Comparison of ENCODE assay signal across 15 cellular contexts in the genomic region with DNA sequence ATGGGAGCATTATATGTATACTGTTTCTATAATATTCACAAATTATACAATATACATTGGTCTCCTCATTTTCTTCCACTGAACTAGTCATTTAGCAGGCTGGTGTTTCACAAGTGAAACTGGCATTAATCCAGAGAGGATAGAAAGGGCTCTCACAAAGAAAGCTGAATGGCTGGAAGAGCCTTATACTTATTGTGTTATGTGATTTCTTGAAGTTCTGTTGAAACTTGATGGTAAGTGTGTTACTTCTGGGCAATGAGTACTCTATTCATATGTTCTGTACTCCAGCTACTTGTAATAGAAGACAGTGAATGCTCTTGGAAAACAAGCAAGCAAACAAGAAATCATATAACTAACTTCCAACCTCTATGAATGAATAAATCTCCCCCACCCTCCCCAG. TPM values are rescaled to one million over a fixed set of nuclear protein-coding genes. Genes with fewer than 3 reads are reported as not detected.
DNase-seq lines count a peak whose midpoint lies in the region; ATAC-seq and TF ChIP-seq lines count a peak whose summit lies in the region.
"Had no signal": no experiment of that assay in that cellular context is flagged by ENCODE, and none has a peak within 500 bp of the region (broad histone marks: within the 10 kb centered on the region; RNA-seq: fewer than 3 reads in every experiment).

No MANE protein-coding gene starts in this region.

- DNase-seq in left ventricle myocardium inferior (no peak), left ventricle myocardium superior (no peak), dedifferentiated amniotic fluid mesenchymal stem cell (ENCODE audit: extremely low spot score) (peak; percentile 43), lower lobe of right lung (no peak), upper lobe of left lung (no peak), glutamatergic neuron (no peak), T1000 (lab: John Stamatoyannopoulos, UW) (no peak)
- DNase-seq in stimulated activated CD4-positive, alpha-beta T cell treated with anti-CD3 and anti-CD28 coated beads, Interleukin-15, amount 100 ng/mL, for 24 hours = no peak
- DNase-seq: activated B cell treated with CpG ODN at 0.5 μM for 24 hours; activated T-cell treated with anti-CD3 and anti-CD28 coated beads, Interleukin-2, amount 50 U/mL, for 48 hours; brain microvascular endothelial cell; NCI-H1048; NCI-H69 had no signal

- no peak overlapping the region for H3K4me3 ChIP-seq in left ventricle myocardium inferior
- no peak overlapping the region for H3K4me3 ChIP-seq in lower lobe of right lung
- no peak overlapping the region for H3K4me3 ChIP-seq in upper lobe of left lung
- H3K4me3 ChIP-seq: esophagus muscularis mucosa, SJSA1 had no signal

- no peak for TF ChIP-seq POLR2A in upper lobe of left lung (IDR thresholded peaks at IDR 0.05)

- H3K9me3 ChIP-seq in left ventricle myocardium inferior (replicated peaks) (no peaks in the 10 kb centered on the region), lower lobe of right lung (no peaks in the 10 kb centered on the region), upper lobe of left lung (no peaks in the 10 kb centered on the region)
- H3K9me3 ChIP-seq: esophagus muscularis mucosa, SJSA1 had no signal

- H3K4me1 ChIP-seq in left ventricle myocardium inferior (peaks cover 78% of the 10 kb centered on the region), lower lobe of right lung (peaks cover 87% of the 10 kb centered on the region), upper lobe of left lung (peaks cover 63 to 86% (median 77%) of the 10 kb centered on the region in 4 donors)
- H3K4me1 ChIP-seq: SJSA1 had no signal

- H3K27me3 ChIP-seq in left ventricle myocardium inferior (ENCODE audit: low read depth) (no peaks in the 10 kb centered on the region), lower lobe of right lung (ENCODE audit: low read depth) (no peaks in the 10 kb centered on the region), upper lobe of left lung (no peaks in the 10 kb centered on the region)
- H3K27me3 ChIP-seq: brain microvascular endothelial cell, esophagus muscularis mucosa, SJSA1 had no signal

- H3K9me3 Mint-ChIP-seq in glutamatergic neuron (ENCODE audit: unreplicated experiment) = no peaks in the 10 kb centered on the region
- H3K9me3 Mint-ChIP-seq: activated B cell treated with CpG ODN at 0.5 μM for 24 hours had no signal

- H3K27me3 Mint-ChIP-seq in glutamatergic neuron (ENCODE audit: unreplicated experiment) = no peaks in the 10 kb centered on the region
- H3K27me3 Mint-ChIP-seq: activated B cell treated with CpG ODN at 0.5 μM for 24 hours had no signal

- ATAC-seq in left ventricle myocardium superior = no peak
- peak; percentile 9 to 46 for ATAC-seq in lower lobe of right lung
- ATAC-seq in upper lobe of left lung (ENCODE audit: low FRiP score in 2 of 2) = no peak

- H3K36me3 ChIP-seq in left ventricle myocardium inferior (peaks cover 22% of the 10 kb centered on the region), lower lobe of right lung (peaks cover 29% of the 10 kb centered on the region), upper lobe of left lung (peaks cover 7 to 29% (median 17%) of the 10 kb centered on the region in 4 donors)

- no peaks in the 10 kb centered on the region for H3K4me1 Mint-ChIP-seq in glutamatergic neuron (ENCODE audit: low read depth, unreplicated experiment)

- H3K4me3 Mint-ChIP-seq in glutamatergic neuron (ENCODE audit: unreplicated experiment) = no peak overlapping the region
- H3K4me3 Mint-ChIP-seq: activated B cell treated with CpG ODN at 0.5 μM for 24 hours had no signal

- TF ChIP-seq CTCF in left ventricle myocardium inferior (IDR thresholded peaks at IDR 0.05; ENCODE audit: borderline replicate concordance) (no peak), lower lobe of right lung (IDR thresholded peaks at IDR 0.05) (no peak), upper lobe of left lung (IDR thresholded peaks at IDR 0.05) (no peak), glutamatergic neuron (IDR thresholded peaks at IDR 0.05; ENCODE audit: partially characterized antibody, unreplicated experiment) (no peak)

- H3K27ac ChIP-seq in left ventricle myocardium inferior (replicated peaks) = peak overlapping the region; percentile 24
- peak overlapping the region; percentile 79 for H3K27ac ChIP-seq in lower lobe of right lung
- H3K27ac ChIP-seq in upper lobe of left lung = peak overlapping the region; percentile 76 to 87 (median 82)
- H3K27ac ChIP-seq: brain microvascular endothelial cell, SJSA1 had no signal

- TF ChIP-seq EP300 in upper lobe of left lung (IDR thresholded peaks at IDR 0.05) = peak; percentile 22 to 92 (median 47)

- no peaks in the 10 kb centered on the region for H3K36me3 Mint-ChIP-seq in glutamatergic neuron (ENCODE audit: unreplicated experiment)

- intact Hi-C loops in left ventricle myocardium inferior (cut with micrococcal nuclease) (no loop called here), left ventricle myocardium superior (cut with micrococcal nuclease) (no loop called here), lower lobe of right lung (cut with DNase I) (no loop called here)

- no peak overlapping the region for H3K27ac Mint-ChIP-seq in glutamatergic neuron (ENCODE audit: unreplicated experiment)
- H3K27ac Mint-ChIP-seq: activated B cell treated with CpG ODN at 0.5 μM for 24 hours had no signal

RNA-seq across cellular contexts. Expression of a gene that starts 14.9 kb away (rescaled TPM):
- total RNA-seq in left ventricle myocardium inferior (22.0 TPM), left ventricle myocardium superior (23.7 TPM), lower lobe of right lung (91.0 TPM), upper lobe of left lung (100 to 1,000 TPM in 2 of 6 donors, 10 to 100 TPM in 4; 47.1 to 107 (median 88.2) TPM), glutamatergic neuron (ENCODE audit: unreplicated experiment) (47.7 TPM)

RNA-seq across cellular contexts. Expression of a gene that starts 42.7 kb away (rescaled TPM):
- total RNA-seq in left ventricle myocardium inferior (24.0 TPM), left ventricle myocardium superior (25.8 TPM), lower lobe of right lung (31.3 TPM), upper lobe of left lung (10 to 100 TPM; 12.7 to 36.0 (median 29.9) TPM), glutamatergic neuron (ENCODE audit: unreplicated experiment) (60.2 TPM)

Comparison
In these comparisons a context has a peak if more than half of its experiments do, and no peak if none do; other contexts are left out.
1. H3K27ac ChIP-seq: peak in every context shown above with its lines; median percentile 82 in upper lobe of left lung; 79 in lower lobe of right lung; 24 in left ventricle myocardium inferior.
2. ATAC-seq: peak in lower lobe of right lung (2 of 2); none in left ventricle myocardium superior (single experiment) and upper lobe of left lung (0 of 2).